In genomic region chr11:9722893-9723292, GRCh38 we compare ENCODE assay signal across 1 cellular context.
TF ChIP-seq lines count a peak whose summit lies in the region.

No MANE protein-coding gene starts in this region.

TF ChIP-seq in WTC11, 78 proteins besides CTCF, POLR2A, EP300 and RAD21 (continued from another document):
- TF ChIP-seq ERG (CRISPR knock-in tag; IDR thresholded peaks at IDR 0.05) = no peak
- no peak for TF ChIP-seq ATF1 (CRISPR knock-in tag; IDR thresholded peaks at IDR 0.05)
- TF ChIP-seq PREB (CRISPR knock-in tag; IDR thresholded peaks at IDR 0.05; ENCODE audit: borderline replicate concordance) = no peak
